Comparison of ENCODE assay signal across 11 cellular contexts in genomic region chr11:68273056-68273738, GRCh38. TPM values are rescaled to one million over a fixed set of nuclear protein-coding genes. Genes with fewer than 3 reads are reported as not detected.
DNase-seq lines count a peak whose midpoint lies in the region; ATAC-seq and TF ChIP-seq lines count a peak whose summit lies in the region.
"Had no signal": no experiment of that assay in that cellular context is flagged by ENCODE, and none has a peak within 500 bp of the region (broad histone marks: within the 10 kb centered on the region; RNA-seq: fewer than 3 reads in every experiment).

No MANE protein-coding gene starts in this region.

- no peak for ATAC-seq in stimulated activated naive CD8-positive, alpha-beta T cell treated with anti-CD3 and anti-CD28 coated beads, Interleukin-15, Interleukin-2, amounts not matched to agents 100 U/mL and 50 U/mL, for 24 hours
- no peak for ATAC-seq in right lobe of liver
- no peak for ATAC-seq in GM18870 (IDR thresholded peaks at IDR 0.05; ENCODE audit: unreplicated experiment)

- H3K27me3 Mint-ChIP-seq in stimulated activated naive CD8-positive, alpha-beta T cell treated with anti-CD3 and anti-CD28 coated beads, Interleukin-15, Interleukin-2, amounts not matched to agents 100 ng/mL and 50 ng/mL, for 24 hours, result no peaks in the 10 kb centered on the region

- H3K36me3 ChIP-seq in right lobe of liver, result peaks cover 0 to under 1% (median 0%) of the 10 kb centered on the region in 4 donors
- H3K36me3 ChIP-seq: neutrophil had no signal

- H3K27me3 ChIP-seq in right lobe of liver, result no peaks in the 10 kb centered on the region
- H3K27me3 ChIP-seq: neutrophil had no signal

- H3K27ac Mint-ChIP-seq in stimulated activated naive CD8-positive, alpha-beta T cell treated with anti-CD3 and anti-CD28 coated beads, Interleukin-15, Interleukin-2, amounts not matched to agents 100 ng/mL and 50 ng/mL, for 24 hours, result peak overlapping the region; percentile 97

- no peak for TF ChIP-seq CTCF in VCaP (conservative IDR thresholded peaks at IDR 0.05)
- no peak for TF ChIP-seq CTCF in right lobe of liver (IDR thresholded peaks at IDR 0.05)

- WGBS in right lobe of liver (ENCODE audit: insufficient coverage, low coverage, low lambda C conversion rate, missing lambda C conversion rate), result 37% methylated on average over 18 of the region's 20 CpGs

- H3K4me1 Mint-ChIP-seq in stimulated activated naive CD8-positive, alpha-beta T cell treated with anti-CD3 and anti-CD28 coated beads, Interleukin-15, Interleukin-2, amounts not matched to agents 100 ng/mL and 50 ng/mL, for 24 hours (ENCODE audit: low read depth), result peaks cover 56% of the 10 kb centered on the region

- H3K4me3 ChIP-seq in right lobe of liver, result peak overlapping the region; percentile 4 to 80 (median 77)

- TF ChIP-seq POLR2A in right lobe of liver (IDR thresholded peaks at IDR 0.05), result no peak

- no peak for DNase-seq in stimulated activated naive CD8-positive, alpha-beta T cell treated with anti-CD3 and anti-CD28 coated beads, Interleukin-15, Interleukin-2, amounts not matched to agents 100 U/mL and 50 U/mL, for 24 hours
- DNase-seq in right lobe of liver, result no peak
- DNase-seq in NK-92 (lab: John Stamatoyannopoulos, UW; ENCODE audit: unreplicated experiment), result no peak
- no peak for DNase-seq in HPDE6-E6E7 (ENCODE audit: extremely low spot score)
- no peak for DNase-seq in CD1c-positive myeloid dendritic cell (ENCODE audit: extremely low spot score)
- DNase-seq: foreskin fibroblast, NCI-H2081 had no signal

- intact Hi-C loops in right lobe of liver (cut with DNase I), result no loop called here

- peak overlapping the region; percentile 93 for H3K4me3 Mint-ChIP-seq in stimulated activated naive CD8-positive, alpha-beta T cell treated with anti-CD3 and anti-CD28 coated beads, Interleukin-15, Interleukin-2, amounts not matched to agents 100 ng/mL and 50 ng/mL, for 24 hours

- peaks cover 16% of the 10 kb centered on the region for H3K36me3 Mint-ChIP-seq in stimulated activated naive CD8-positive, alpha-beta T cell treated with anti-CD3 and anti-CD28 coated beads, Interleukin-15, Interleukin-2, amounts not matched to agents 100 ng/mL and 50 ng/mL, for 24 hours (ENCODE audit: low read depth)

- no peaks in the 10 kb centered on the region for H3K9me3 Mint-ChIP-seq in stimulated activated naive CD8-positive, alpha-beta T cell treated with anti-CD3 and anti-CD28 coated beads, Interleukin-15, Interleukin-2, amounts not matched to agents 100 ng/mL and 50 ng/mL, for 24 hours

- no peaks in the 10 kb centered on the region for H3K9me3 ChIP-seq in right lobe of liver
- H3K9me3 ChIP-seq: neutrophil had no signal

- peaks cover 0 to 47% (median 17%) of the 10 kb centered on the region in 4 donors for H3K4me1 ChIP-seq in right lobe of liver

- H3K27ac ChIP-seq in VCaP (peak overlapping the region; percentile 96), right lobe of liver (peak overlapping the region; percentile 90 to 93 (median 93))

RNA-seq across cellular contexts. Expression of gene C11orf24, which starts 1.4 kb away (rescaled TPM):
- 10 to 100 TPM; 39.4 to 70.9 (median 62.4) TPM for total RNA-seq in right lobe of liver

RNA-seq across cellular contexts. Expression of gene LRP5, which starts 39.2 kb away (rescaled TPM):
- 100 to 1,000 TPM in 2 of 6 experiments, 10 to 100 TPM in 4; 74.4 to 120 (median 88.2) TPM for total RNA-seq in right lobe of liver
